ENCODE assay signal across 14 cellular contexts in genomic region chr2:157087373-157088005, GRCh38.
A peak's percentile ranks its signal among the peaks of the same experiment; 100 is the strongest.
DNase-seq lines count a peak whose midpoint lies in the region; ATAC-seq, FAIRE-seq and TF ChIP-seq lines count a peak whose summit lies in the region.
"Had no signal": no experiment of that assay in that cellular context is flagged by ENCODE, and none has a peak within 500 bp of the region (broad histone marks: within the 10 kb centered on the region; RNA-seq: fewer than 3 reads in every experiment).

No MANE protein-coding gene starts in this region.

- H3K23ac ChIP-seq in trophoblast cell (ENCODE audit: low read length) = no peak overlapping the region
- no peak overlapping the region for H3K23ac ChIP-seq in mesendoderm (ENCODE audit: low read length)

- no peak overlapping the region for H2AFZ ChIP-seq in trophoblast cell (ENCODE audit: insufficient read depth, low read length, poor library complexity)

- H3K36me3 ChIP-seq in trophoblast cell (ENCODE audit: control insufficient read depth in 1 of 2, insufficient read depth in 2 of 2, low read length in 2 of 2) = no peaks in the 10 kb centered on the region
- H3K36me3 ChIP-seq in mesendoderm (ENCODE audit: control insufficient read depth, insufficient read depth, low read length) = no peaks in the 10 kb centered on the region
- H3K36me3 ChIP-seq: cardiac muscle cell, SJCRH30 had no signal

- H3K18ac ChIP-seq in trophoblast cell (ENCODE audit: low read length) (no peak overlapping the region), mesendoderm (ENCODE audit: low read length) (no peak overlapping the region)

- no peak overlapping the region for H2BK15ac ChIP-seq in mesendoderm (replicated peaks; ENCODE audit: low read depth)

- H3K9me3 ChIP-seq in trophoblast cell (ENCODE audit: insufficient read depth, low read depth, low read length) = peaks cover 1% of the 10 kb centered on the region
- H3K9me3 ChIP-seq: mucosa of descending colon, SJCRH30 had no signal

- no peak for TF ChIP-seq CTCF in AG09309 (IDR thresholded peaks at IDR 0.05; ENCODE audit: control insufficient read depth, insufficient read depth, low read depth, low read length, missing control alignments)
- no peak for TF ChIP-seq CTCF in fibroblast of the aortic adventitia (IDR thresholded peaks at IDR 0.05; ENCODE audit: insufficient read depth, low read length)

- H3K4me1 ChIP-seq in trophoblast cell (ENCODE audit: control insufficient read depth in 1 of 2, insufficient read depth in 2 of 2, low read length in 2 of 2) = peaks cover 0 to 4% of the 10 kb centered on the region in 2 experiments
- H3K4me1 ChIP-seq in mesendoderm (ENCODE audit: control insufficient read depth, low read depth, low read length) = no peaks in the 10 kb centered on the region
- H3K4me1 ChIP-seq: SJCRH30 had no signal

- H3K79me2 ChIP-seq in trophoblast cell (ENCODE audit: control insufficient read depth, insufficient read depth, low read length, poor library complexity) (no peaks in the 10 kb centered on the region), mesendoderm (ENCODE audit: control insufficient read depth, insufficient read depth, low read length) (no peaks in the 10 kb centered on the region)

- H2BK120ac ChIP-seq in trophoblast cell (ENCODE audit: insufficient read depth, low read length, poor library complexity) = no peak overlapping the region
- H2BK120ac ChIP-seq in mesendoderm (ENCODE audit: low read depth, low read length) = no peak overlapping the region

- ATAC-seq in GM18870 (IDR thresholded peaks at IDR 0.05; ENCODE audit: unreplicated experiment) = no peak
- ATAC-seq: mucosa of descending colon had no signal

- H3K14ac ChIP-seq in trophoblast cell (ENCODE audit: low read length) = no peak overlapping the region

- FAIRE-seq in GM12891 (lab: Jason Lieb, UNC) = no peak

- no peak overlapping the region for H3K4me3 ChIP-seq in AG09309 (ENCODE audit: control insufficient read depth, low read depth, low read length)
- no peak overlapping the region for H3K4me3 ChIP-seq in fibroblast of the aortic adventitia (ENCODE audit: low read depth, low read length)
- no peak overlapping the region for H3K4me3 ChIP-seq in trophoblast cell (ENCODE audit: low read depth, low read length)
- H3K4me3 ChIP-seq in mesendoderm (ENCODE audit: low read length) = no peak overlapping the region
- H3K4me3 ChIP-seq: cardiac muscle cell, mucosa of descending colon, SJCRH30, skin epidermis had no signal

- H4K12ac ChIP-seq in trophoblast cell (ENCODE audit: low read depth, low read length) = no peak overlapping the region

- peak overlapping the region; percentile 30 for H2BK12ac ChIP-seq in trophoblast cell (ENCODE audit: low read length)

- no peak overlapping the region for H2AK5ac ChIP-seq in trophoblast cell (ENCODE audit: low read length)
- no peak overlapping the region for H2AK5ac ChIP-seq in mesendoderm (ENCODE audit: low read length)

- no peaks in the 10 kb centered on the region for H3K79me1 ChIP-seq in trophoblast cell (ENCODE audit: low read length)
- no peaks in the 10 kb centered on the region for H3K79me1 ChIP-seq in mesendoderm (ENCODE audit: low read length)

- H3K27ac ChIP-seq in trophoblast cell (ENCODE audit: low read depth, low read length) (no peak overlapping the region), mesendoderm (ENCODE audit: low read depth, low read length) (no peak overlapping the region)
- H3K27ac ChIP-seq: cardiac muscle cell, SJCRH30 had no signal

- H3K27me3 ChIP-seq in trophoblast cell (ENCODE audit: insufficient read depth, low read length) (no peaks in the 10 kb centered on the region), mesendoderm (ENCODE audit: insufficient read depth, low read length, poor library complexity) (no peaks in the 10 kb centered on the region)
- H3K27me3 ChIP-seq: cardiac muscle cell, SJCRH30 had no signal

- no peak overlapping the region for H4K5ac ChIP-seq in mesendoderm (ENCODE audit: low read length)

- no peak for TF ChIP-seq POLR2A in GM12891 (IDR thresholded peaks at IDR 0.05; ENCODE audit: low read depth, low read length)

- H4K8ac ChIP-seq in trophoblast cell (ENCODE audit: low read depth, low read length) (no peak overlapping the region), mesendoderm (ENCODE audit: low read depth, low read length) (no peak overlapping the region)

- H3K4ac ChIP-seq in trophoblast cell (ENCODE audit: low read depth, low read length) (no peak overlapping the region), mesendoderm (ENCODE audit: low read depth, low read length) (no peak overlapping the region)

- H3K9ac ChIP-seq in trophoblast cell (ENCODE audit: low read length) (no peak overlapping the region), mesendoderm (ENCODE audit: low read length) (no peak overlapping the region)

- H2BK5ac ChIP-seq in trophoblast cell (ENCODE audit: low read depth, low read length, poor library complexity) = no peak overlapping the region
- no peak overlapping the region for H2BK5ac ChIP-seq in mesendoderm (ENCODE audit: low read length)

- H3K4me2 ChIP-seq in trophoblast cell (ENCODE audit: low read length) (no peak overlapping the region), mesendoderm (ENCODE audit: low read length) (no peak overlapping the region)

- no peak overlapping the region for H3K56ac ChIP-seq in mesendoderm (ENCODE audit: low read length)

- DNase-seq in AG09309 (ENCODE audit: low read depth) = peak; percentile 38
- DNase-seq in RPMI7951 (ENCODE audit: low read depth) = peak; percentile 47
- peak; percentile 78 for DNase-seq in fibroblast of the aortic adventitia (ENCODE audit: low read depth)
- DNase-seq in trophoblast cell = peak; percentile 2 to 36
- DNase-seq in SIG-M5 (lab: John Stamatoyannopoulos, UW) = no peak
- no peak for DNase-seq in mesendoderm
- no peak for DNase-seq in GM12891 (ENCODE audit: insufficient read length, low spot score)
- DNase-seq: effector CD4-positive, alpha-beta T cell; mucosa of descending colon; occipital lobe; SJCRH30 had no signal

- WGBS in trophoblast cell (ENCODE audit: extremely low coverage, insufficient coverage, insufficient read length) = no CpG with 5 or more reads among the region's 13 CpGs
- WGBS in mesendoderm (ENCODE audit: extremely low coverage, insufficient coverage, low lambda C conversion rate) = no CpG with 5 or more reads among the region's 13 CpGs

- H4K91ac ChIP-seq in trophoblast cell (ENCODE audit: low read depth, low read length) = no peak overlapping the region

TF ChIP-seq in GM12891, 5 proteins besides CTCF, POLR2A, EP300 and RAD21:
- TF ChIP-seq POLR2AphosphoS5 (IDR thresholded peaks at IDR 0.05; ENCODE audit: low read depth, low read length) (no peak), POU2F2 (IDR thresholded peaks at IDR 0.05; ENCODE audit: low read depth, low read length) (no peak), SPI1 (IDR thresholded peaks at IDR 0.05; ENCODE audit: low read depth, low read length) (no peak), TAF1 (IDR thresholded peaks at IDR 0.05; ENCODE audit: low read depth, low read length) (no peak), PAX5 (IDR thresholded peaks at IDR 0.05; ENCODE audit: insufficient read depth, low read length, severe bottlenecking) (no peak)

Comparison
In these comparisons a context has a peak if more than half of its experiments do, and no peak if none do; other contexts are left out.
1. DNase-seq: peak in AG09309 (single experiment), RPMI7951 (single experiment), fibroblast of the aortic adventitia (single experiment) and trophoblast cell (2 of 2); none in SIG-M5 (single experiment), mesendoderm (single experiment) and GM12891 (single experiment).